Comparison of ENCODE assay signal across 8 cellular contexts in genomic region chr13:112943309-112944125, GRCh38. TPM values are rescaled to one million over a fixed set of nuclear protein-coding genes. Genes with fewer than 3 reads are reported as not detected.
A peak's percentile ranks its signal among the peaks of the same experiment; 100 is the strongest.
DNase-seq lines count a peak whose midpoint lies in the region; ATAC-seq and TF ChIP-seq lines count a peak whose summit lies in the region.

No MANE protein-coding gene starts in this region.

- peak; percentile 40 for ATAC-seq in GM19372 (IDR thresholded peaks at IDR 0.05; ENCODE audit: low read depth, unreplicated experiment)
- peak; percentile 11 for ATAC-seq in HG03558 (IDR thresholded peaks at IDR 0.05; ENCODE audit: extremely low read depth, unreplicated experiment)
- peak; percentile 12 for ATAC-seq in memory B cell (ENCODE audit: low read depth)
- peak; percentile 58 for ATAC-seq in stimulated activated naive CD8-positive, alpha-beta T cell treated with anti-CD3 and anti-CD28 coated beads, Interleukin-15, amount 100 ng/mL, for 72 hours

- TF ChIP-seq CTCF in CD14-positive monocyte (IDR thresholded peaks at IDR 0.05): no peak

- H3K4me1 Mint-ChIP-seq in CD14-positive monocyte (peaks cover 9% of the 10 kb centered on the region), memory B cell (peaks cover 2% of the 10 kb centered on the region)
- H3K4me1 Mint-ChIP-seq in stimulated activated naive CD8-positive, alpha-beta T cell treated with anti-CD3 and anti-CD28 coated beads, Interleukin-15, amount 100 ng/mL, for 72 hours: peaks cover 19% of the 10 kb centered on the region

- intact Hi-C loops in CD14-positive monocyte (cut with micrococcal nuclease): no loop called here

- H3K27me3 Mint-ChIP-seq in CD14-positive monocyte (ENCODE audit: low read depth in 3 of 3): peaks cover 40 to 61% (median 41%) of the 10 kb centered on the region in 3 donors
- H3K27me3 Mint-ChIP-seq in memory B cell: peaks cover 10% of the 10 kb centered on the region
- H3K27me3 Mint-ChIP-seq in stimulated activated naive CD8-positive, alpha-beta T cell treated with anti-CD3 and anti-CD28 coated beads, Interleukin-15, amount 100 ng/mL, for 72 hours: peaks cover 73% of the 10 kb centered on the region

- H3K9me3 Mint-ChIP-seq in CD14-positive monocyte: peaks cover 0 to 10% (median 2%) of the 10 kb centered on the region in 7 donors
- no peaks in the 10 kb centered on the region for H3K9me3 Mint-ChIP-seq in memory B cell
- no peaks in the 10 kb centered on the region for H3K9me3 Mint-ChIP-seq in stimulated activated naive CD8-positive, alpha-beta T cell treated with anti-CD3 and anti-CD28 coated beads, Interleukin-15, amount 100 ng/mL, for 72 hours

- H3K27ac Mint-ChIP-seq in CD14-positive monocyte: no peak overlapping the region
- H3K27ac Mint-ChIP-seq in memory B cell: no peak overlapping the region
- no peak overlapping the region for H3K27ac Mint-ChIP-seq in stimulated activated naive CD8-positive, alpha-beta T cell treated with anti-CD3 and anti-CD28 coated beads, Interleukin-15, amount 100 ng/mL, for 72 hours

- DNase-seq in CD14-positive monocyte (ENCODE audit: low spot score) (no peak), T1000 (lab: John Stamatoyannopoulos, UW) (peak; percentile 35), ecto neural progenitor cell (ENCODE audit: low spot score) (peak; percentile 83), memory B cell (ENCODE audit: low spot score in 2 of 2) (peak in 1 of 2 donors; percentile 27), OCI-M2 (lab: John Stamatoyannopoulos, UW; ENCODE audit: unreplicated experiment) (no peak)
- DNase-seq in stimulated activated naive CD8-positive, alpha-beta T cell treated with anti-CD3 and anti-CD28 coated beads, Interleukin-15, amount 100 ng/mL, for 72 hours: peak; percentile 33 to 39

- H3K36me3 Mint-ChIP-seq in CD14-positive monocyte: peaks cover 0 to 4% of the 10 kb centered on the region in 2 donors
- no peaks in the 10 kb centered on the region for H3K36me3 Mint-ChIP-seq in memory B cell

- H3K4me3 Mint-ChIP-seq in CD14-positive monocyte: peak overlapping the region; percentile 77 to 91
- H3K4me3 Mint-ChIP-seq in memory B cell: peak overlapping the region; percentile 55
- peak overlapping the region; percentile 70 to 81 for H3K4me3 Mint-ChIP-seq in stimulated activated naive CD8-positive, alpha-beta T cell treated with anti-CD3 and anti-CD28 coated beads, Interleukin-15, amount 100 ng/mL, for 72 hours

RNA-seq across cellular contexts. Expression of gene MCF2L, which starts 25.5 kb away (rescaled TPM):
- not detected for polyA plus RNA-seq in CD14-positive monocyte

Comparison
In these comparisons a context has a peak if more than half of its experiments do, and no peak if none do; other contexts are left out.
1. DNase-seq: peak in T1000 (single experiment), ecto neural progenitor cell (single experiment) and stimulated activated naive CD8-positive, alpha-beta T cell treated with anti-CD3 and anti-CD28 coated beads, Interleukin-15, amount 100 ng/mL, for 72 hours (2 of 2); none in CD14-positive monocyte (single experiment) and OCI-M2 (single experiment).
2. Peak in every context shown above with its lines, with median percentiles within 50 percentile points of each other: H3K4me3 Mint-ChIP-seq and ATAC-seq.